ENCODE assay signal across 11 cellular contexts in genomic region chr2:75570948-75571729, GRCh38. TPM values are rescaled to one million over a fixed set of nuclear protein-coding genes. Genes with fewer than 3 reads are reported as not detected.
DNase-seq lines count a peak whose midpoint lies in the region; ATAC-seq and TF ChIP-seq lines count a peak whose summit lies in the region.
"Had no signal": no experiment of that assay in that cellular context is flagged by ENCODE, and none has a peak within 500 bp of the region (broad histone marks: within the 10 kb centered on the region; RNA-seq: fewer than 3 reads in every experiment).

No MANE protein-coding gene starts in this region.

- peak; percentile 53 for DNase-seq in astrocyte of the cerebellum (ENCODE audit: low read depth)
- peak; percentile 96 for DNase-seq in kidney tubule cell (ENCODE audit: low spot score)
- DNase-seq in smooth muscle cell of the brain vasculature (ENCODE audit: low read depth, low spot score) = peak; percentile 49
- DNase-seq in activated CD4-positive, alpha-beta memory T cell treated with anti-CD3 and anti-CD28 coated beads for 36 hours = no peak
- no peak for DNase-seq in natural killer cell
- DNase-seq in stimulated activated CD8-positive, alpha-beta memory T cell treated with anti-CD3 and anti-CD28 coated beads, Interleukin-4, amount 100 ng/mL, for 48 hours = no peak
- DNase-seq: effector CD4-positive, alpha-beta T cell; NCI-H69 had no signal

- CTCF ChIA-PET in HEK293 (lab: Yijun Ruan, JAX) = interaction anchor here (2.5 kb wide), 1 partner anchor 38 kb away, joined by 8 read pairs; no protein-coding TSS in a partner anchor
- CTCF ChIA-PET in activated CD4-positive, alpha-beta memory T cell treated with anti-CD3 and anti-CD28 coated beads for 36 hours (lab: Charles Lee) = no interaction called here

- no peaks in the 10 kb centered on the region for H3K36me3 Mint-ChIP-seq in activated CD4-positive, alpha-beta memory T cell treated with anti-CD3 and anti-CD28 coated beads for 36 hours
- H3K36me3 Mint-ChIP-seq in natural killer cell = no peaks in the 10 kb centered on the region

- intact Hi-C loops in activated CD4-positive, alpha-beta memory T cell treated with anti-CD3 and anti-CD28 coated beads for 36 hours (cut with micrococcal nuclease) = no loop called here
- intact Hi-C loops in natural killer cell (cut with micrococcal nuclease) = no loop called here

- H3K9me3 ChIP-seq in HEK293 (ENCODE audit: control insufficient read depth, insufficient read depth, low read depth, low read length) = no peaks in the 10 kb centered on the region
- H3K9me3 ChIP-seq: thoracic aorta had no signal

- peaks cover 4% of the 10 kb centered on the region for H3K4me1 Mint-ChIP-seq in activated CD4-positive, alpha-beta memory T cell treated with anti-CD3 and anti-CD28 coated beads for 36 hours (ENCODE audit: low read depth)
- H3K4me1 Mint-ChIP-seq in natural killer cell = no peaks in the 10 kb centered on the region

- H3K27me3 Mint-ChIP-seq in activated CD4-positive, alpha-beta memory T cell treated with anti-CD3 and anti-CD28 coated beads for 36 hours = peaks cover 32% of the 10 kb centered on the region
- peaks cover 13 to 20% of the 10 kb centered on the region in 2 donors for H3K27me3 Mint-ChIP-seq in natural killer cell (ENCODE audit: low read depth in 2 of 2)

- H3K27ac Mint-ChIP-seq in activated CD4-positive, alpha-beta memory T cell treated with anti-CD3 and anti-CD28 coated beads for 36 hours = no peak overlapping the region
- no peak overlapping the region for H3K27ac Mint-ChIP-seq in natural killer cell

- POLR2A ChIA-PET in HEK293 (lab: Yijun Ruan, JAX) = interaction anchor here (0.6 kb wide), 1 partner anchor 10 kb away, joined by 3 read pairs; no protein-coding TSS in a partner anchor
- POLR2A ChIA-PET in activated CD4-positive, alpha-beta memory T cell treated with anti-CD3 and anti-CD28 coated beads for 36 hours (lab: Charles Lee) = no interaction called here

- in situ Hi-C loops in astrocyte of the cerebellum (cut with HindIII; ENCODE audit: low sequenced_read_pairs) = no loop called here

- no peaks in the 10 kb centered on the region for H3K36me3 ChIP-seq in HEK293 (ENCODE audit: control insufficient read depth in 2 of 2, insufficient read depth in 1 of 2, low read length in 2 of 2)
- H3K36me3 ChIP-seq: thoracic aorta had no signal

- TF ChIP-seq CTCF in HEK293 (tag by site-specific recombination; IDR thresholded peaks at IDR 0.05) (no peak), astrocyte of the cerebellum (IDR thresholded peaks at IDR 0.05; ENCODE audit: low read depth, low read length, missing control alignments) (no peak), natural killer cell (IDR thresholded peaks at IDR 0.05) (no peak)

- peaks cover 3% of the 10 kb centered on the region for H3K9me3 Mint-ChIP-seq in activated CD4-positive, alpha-beta memory T cell treated with anti-CD3 and anti-CD28 coated beads for 36 hours
- peaks cover 2 to 4% of the 10 kb centered on the region in 2 donors for H3K9me3 Mint-ChIP-seq in natural killer cell

- no peaks in the 10 kb centered on the region for H3K4me1 ChIP-seq in HEK293 (ENCODE audit: control insufficient read depth, insufficient read depth, low read length)

- no peak overlapping the region for H3K4me3 Mint-ChIP-seq in activated CD4-positive, alpha-beta memory T cell treated with anti-CD3 and anti-CD28 coated beads for 36 hours
- H3K4me3 Mint-ChIP-seq in natural killer cell = no peak overlapping the region

- no peak overlapping the region for H3K4me3 ChIP-seq in HEK293 (ENCODE audit: low read depth, low read length)
- no peak overlapping the region for H3K4me3 ChIP-seq in astrocyte of the cerebellum (ENCODE audit: low read depth, low read length)
- H3K4me3 ChIP-seq: thoracic aorta had no signal

- no peak overlapping the region for H3K27ac ChIP-seq in HEK293 (ENCODE audit: extremely low read depth, low read depth, low read length)
- H3K27ac ChIP-seq: thoracic aorta had no signal

- no peak for ATAC-seq in activated CD4-positive, CD25-positive, alpha-beta regulatory T cell treated with anti-CD3 and anti-CD28 coated beads, Interleukin-2, amount 50 U/mL, for 24 hours
- ATAC-seq in natural killer cell = no peak

TF ChIP-seq in HEK293, 187 proteins besides CTCF, POLR2A, EP300 and RAD21:
- TF ChIP-seq ZNF354C (tag by site-specific recombination; IDR thresholded peaks at IDR 0.05; ENCODE audit: borderline replicate concordance, low read depth) (no peak), EGR2 (tag by site-specific recombination; IDR thresholded peaks at IDR 0.05; ENCODE audit: low read depth) (peak; percentile 27; the same call in 1 of the 2 replicates), ZBTB26 (tag by site-specific recombination; optimal IDR thresholded peaks at IDR 0.05) (no peak), ZNF776 (tag by site-specific recombination; IDR thresholded peaks at IDR 0.05; ENCODE audit: borderline replicate concordance) (no peak), ZNF580 (tag by site-specific recombination; IDR thresholded peaks at IDR 0.05) (no peak), ZNF175 (tag by site-specific recombination; IDR thresholded peaks at IDR 0.05) (no peak), PRDM2 (tag by site-specific recombination; IDR thresholded peaks at IDR 0.05; ENCODE audit: borderline replicate concordance) (no peak), ZFHX2 (tag by site-specific recombination; conservative IDR thresholded peaks at IDR 0.05) (peak; percentile 19; the same call in 1 of the 2 replicates), ZNF792 (tag by site-specific recombination; IDR thresholded peaks at IDR 0.05) (no peak)

RNA-seq across cellular contexts. Expression of gene EVA1A, which starts 10.4 kb away (rescaled TPM):
- not detected for total RNA-seq in activated CD4-positive, alpha-beta memory T cell treated with anti-CD3 and anti-CD28 coated beads for 36 hours
- not detected for total RNA-seq in natural killer cell

Comparison
In these comparisons a context has a peak if more than half of its experiments do, and no peak if none do; other contexts are left out.
1. DNase-seq: peak in astrocyte of the cerebellum (single experiment), kidney tubule cell (single experiment) and smooth muscle cell of the brain vasculature (single experiment); none in activated CD4-positive, alpha-beta memory T cell treated with anti-CD3 and anti-CD28 coated beads for 36 hours (single experiment), natural killer cell (single experiment) and stimulated activated CD8-positive, alpha-beta memory T cell treated with anti-CD3 and anti-CD28 coated beads, Interleukin-4, amount 100 ng/mL, for 48 hours (single experiment).